ENCODE assay signal across 1 cellular context in genomic region chr2:235575904-235576303, GRCh38.
TF ChIP-seq lines count a peak whose summit lies in the region.

No MANE protein-coding gene starts in this region.

TF ChIP-seq in HepG2, 621 proteins besides CTCF, POLR2A, EP300 and RAD21 (continued from another document):
- TF ChIP-seq ZNF687 (CRISPR knock-in tag; IDR thresholded peaks at IDR 0.05), result peak; percentile 12; the same call in 1 of the 2 replicates
